1 cellular context compared by ENCODE assay signal in genomic region chr17:42780816-42781638, GRCh38.
TF ChIP-seq lines count a peak whose summit lies in the region.

No MANE protein-coding gene starts in this region.

TF ChIP-seq in GM23338, 12 proteins besides CTCF, POLR2A, EP300 and RAD21:
- TF ChIP-seq EZH2 (IDR thresholded peaks at IDR 0.05; ENCODE audit: low read depth, unreplicated experiment) = peak; percentile 39
- TF ChIP-seq STAT1 (IDR thresholded peaks at IDR 0.05; ENCODE audit: unreplicated experiment) = no peak
- no peak for TF ChIP-seq POLR2AphosphoS5 (IDR thresholded peaks at IDR 0.05; ENCODE audit: low read depth)
- TF ChIP-seq CREB1 (CRISPR knock-in tag; IDR thresholded peaks at IDR 0.05; ENCODE audit: low read depth) = no peak
